In genomic region chr5:79143684-79144379, GRCh38 we compare ENCODE assay signal across 1 cellular context.
TF ChIP-seq lines count a peak whose summit lies in the region.

No MANE protein-coding gene starts in this region.

TF ChIP-seq in HepG2, 621 proteins besides CTCF, POLR2A, EP300 and RAD21 (continued from another document):
- TF ChIP-seq GMEB1 (CRISPR knock-in tag; IDR thresholded peaks at IDR 0.05; ENCODE audit: borderline replicate concordance) (no peak), ZNF546 (CRISPR knock-in tag; conservative IDR thresholded peaks at IDR 0.05) (no peak), ZNF780A (CRISPR knock-in tag; IDR thresholded peaks at IDR 0.05) (no peak), ZNF788 (CRISPR knock-in tag; IDR thresholded peaks at IDR 0.05; ENCODE audit: borderline replicate concordance) (no peak)
